21 cellular contexts compared by ENCODE assay signal in the genomic region with DNA sequence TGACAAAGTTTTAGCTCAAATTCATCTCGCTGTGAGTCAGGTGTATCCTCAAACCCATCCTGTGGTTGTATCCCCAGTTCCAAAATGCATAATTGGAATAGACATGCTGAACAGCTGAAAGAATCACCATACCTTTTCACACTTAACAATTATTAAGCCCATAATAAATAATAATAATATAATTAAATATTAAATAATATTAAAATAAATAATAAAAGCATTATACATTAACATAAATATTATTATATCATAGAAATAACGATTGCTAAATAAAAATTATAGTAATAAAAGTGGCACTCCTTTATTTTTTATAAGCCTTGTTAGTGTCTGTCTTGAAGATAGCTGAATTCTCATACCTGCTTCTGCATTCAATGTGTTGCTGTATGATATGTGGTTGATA.
DNase-seq lines count a peak whose midpoint lies in the region; ATAC-seq, FAIRE-seq and TF ChIP-seq lines count a peak whose summit lies in the region.
"Had no signal": no experiment of that assay in that cellular context is flagged by ENCODE, and none has a peak within 500 bp of the region (broad histone marks: within the 10 kb centered on the region; RNA-seq: fewer than 3 reads in every experiment).

No MANE protein-coding gene starts in this region.

- no peak overlapping the region for H3K27ac Mint-ChIP-seq in WTC11
- H3K27ac Mint-ChIP-seq: B cell; CD4-positive, alpha-beta T cell; CD8-positive, alpha-beta T cell had no signal

- DNase-seq in WTC11 (ENCODE audit: low spot score) (no peak), mesenchymal stem cell (no peak)
- DNase-seq in stimulated activated CD4-positive, alpha-beta T cell treated with anti-CD3 and anti-CD28 coated beads, Interleukin-2, amount 100 ng/mL, for 48 hours, result no peak
- DNase-seq: 8988T; AML-193; Caco-2; Calu3; CD4-positive, alpha-beta T cell; CD8-positive, alpha-beta T cell; DMS79 treated with DMSO at 0.1 percent for 48 hours; GDM1 had no signal

- H3K79me1 ChIP-seq in mesenchymal stem cell (replicated peaks; ENCODE audit: low read length, poor library complexity, severe bottlenecking), result no peaks in the 10 kb centered on the region

- CTCF ChIA-PET in WTC11 (lab: Charles Lee), result no interaction called here

- no peak overlapping the region for H3K27ac ChIP-seq in mesenchymal stem cell (ENCODE audit: low read length, poor library complexity, severe bottlenecking)
- H3K27ac ChIP-seq: A549; BLaER1 treated with 17β-estradiol and CSF1 and Interleukin-3, amounts not matched to agents 10 nM and 100 nM; C4-2B had no signal

- ATAC-seq in WTC11 (no peak), GM18907 (IDR thresholded peaks at IDR 0.05; ENCODE audit: unreplicated experiment) (no peak)
- ATAC-seq: A549; CD8-positive, alpha-beta T cell; GM12878 had no signal

- H3K9ac ChIP-seq in mesenchymal stem cell (ENCODE audit: low read length), result no peak overlapping the region
- H3K9ac ChIP-seq: BLaER1 treated with 17β-estradiol and CSF1 and Interleukin-3, amounts not matched to agents 10 nM and 100 nM had no signal

- TF ChIP-seq CTCF in WTC11 (IDR thresholded peaks at IDR 0.05), result no peak

- H4K91ac ChIP-seq in mesenchymal stem cell (ENCODE audit: low read length), result no peak overlapping the region

- POLR2A ChIA-PET in WTC11 (lab: Charles Lee), result no interaction called here

- no peaks in the 10 kb centered on the region for H3K27me3 ChIP-seq in mesenchymal stem cell (ENCODE audit: control insufficient read depth in 1 of 2, insufficient read depth in 1 of 2, low read length in 2 of 2)
- H3K27me3 ChIP-seq: BLaER1 treated with 17β-estradiol and CSF1 and Interleukin-3, amounts not matched to agents 10 nM and 100 nM had no signal

- no peaks in the 10 kb centered on the region for H3K27me3 Mint-ChIP-seq in WTC11 (ENCODE audit: low read depth)
- H3K27me3 Mint-ChIP-seq: B cell; CD4-positive, alpha-beta T cell had no signal

- H3K14ac ChIP-seq in mesenchymal stem cell (ENCODE audit: low read length in 2 of 2), result no peak overlapping the region

- H2AFZ ChIP-seq in mesenchymal stem cell (ENCODE audit: low read depth, low read length), result no peak overlapping the region

- H3K4me1 ChIP-seq in mesenchymal stem cell (ENCODE audit: control insufficient read depth, insufficient read depth, low read depth, low read length), result no peaks in the 10 kb centered on the region
- H3K4me1 ChIP-seq: A549, Caco-2 had no signal

- H4K8ac ChIP-seq in mesenchymal stem cell (ENCODE audit: low read length), result no peak overlapping the region

- no peak overlapping the region for H2BK5ac ChIP-seq in mesenchymal stem cell (ENCODE audit: low read depth, low read length, poor library complexity, severe bottlenecking)

- H3K36me3 Mint-ChIP-seq in WTC11, result peaks cover 3% of the 10 kb centered on the region; the same call in 1 of the 2 replicates
- H3K36me3 Mint-ChIP-seq: CD8-positive, alpha-beta T cell had no signal

- no peak overlapping the region for H3K4ac ChIP-seq in mesenchymal stem cell (ENCODE audit: low read depth in 1 of 2, low read length in 2 of 2)

- no peak overlapping the region for H2BK120ac ChIP-seq in mesenchymal stem cell (ENCODE audit: low read depth, low read length)

- peaks cover 27% of the 10 kb centered on the region for H3K9me3 Mint-ChIP-seq in WTC11
- H3K9me3 Mint-ChIP-seq: CD4-positive, alpha-beta T cell had no signal

- H3K9me3 ChIP-seq in mesenchymal stem cell (ENCODE audit: control insufficient read depth, low read length), result no peaks in the 10 kb centered on the region
- H3K9me3 ChIP-seq: A549; BLaER1 treated with 17β-estradiol and CSF1 and Interleukin-3, amounts not matched to agents 10 nM and 100 nM; Caco-2 had no signal

- H3K23ac ChIP-seq in mesenchymal stem cell (ENCODE audit: low read length in 2 of 2), result no peak overlapping the region

- peak; percentile 13 for FAIRE-seq in G401.6 (lab: Jason Lieb, UNC)
- FAIRE-seq: A549, GM12878, GM12892, GM18507, GM19239 had no signal

- peaks cover 4% of the 10 kb centered on the region; the same call in 1 of the 2 replicates for H3K4me1 Mint-ChIP-seq in WTC11

- H3K4me2 ChIP-seq in mesenchymal stem cell (ENCODE audit: low read length, poor library complexity, severe bottlenecking), result no peak overlapping the region
- H3K4me2 ChIP-seq: A549; BLaER1 treated with 17β-estradiol and CSF1 and Interleukin-3, amounts not matched to agents 10 nM and 100 nM had no signal

- H3K4me3 ChIP-seq in mesenchymal stem cell (ENCODE audit: insufficient read depth in 1 of 2, low read depth in 1 of 2, low read length in 2 of 2), result no peak overlapping the region
- H3K4me3 ChIP-seq: A549; BLaER1 treated with 17β-estradiol and CSF1 and Interleukin-3, amounts not matched to agents 10 nM and 100 nM; GM12878 had no signal

- no peak overlapping the region for H3K4me3 Mint-ChIP-seq in WTC11
- H3K4me3 Mint-ChIP-seq: B cell; CD4-positive, alpha-beta T cell; CD8-positive, alpha-beta T cell had no signal

- no peak overlapping the region for H2AK5ac ChIP-seq in mesenchymal stem cell (ENCODE audit: low read length, severe bottlenecking)

- no CpG with 5 or more reads among the region's 2 CpGs for WGBS in mesenchymal stem cell

- no peak overlapping the region for H3K18ac ChIP-seq in mesenchymal stem cell (ENCODE audit: low read depth in 1 of 2, low read length in 2 of 2)

- H2BK12ac ChIP-seq in mesenchymal stem cell (ENCODE audit: low read length in 2 of 2), result no peak overlapping the region

- no peaks in the 10 kb centered on the region for H3K36me3 ChIP-seq in mesenchymal stem cell (ENCODE audit: control insufficient read depth in 1 of 2, insufficient read depth in 2 of 2, low read depth in 1 of 2, low read length in 2 of 2)
- H3K36me3 ChIP-seq: BLaER1 treated with 17β-estradiol and CSF1 and Interleukin-3, amounts not matched to agents 10 nM and 100 nM had no signal

- H2BK15ac ChIP-seq in mesenchymal stem cell (ENCODE audit: low read depth, poor library complexity, severe bottlenecking), result no peak overlapping the region

TF ChIP-seq in WTC11, 78 proteins besides CTCF, POLR2A, EP300 and RAD21 (continues in another document):
- TF ChIP-seq, protein P1, sequence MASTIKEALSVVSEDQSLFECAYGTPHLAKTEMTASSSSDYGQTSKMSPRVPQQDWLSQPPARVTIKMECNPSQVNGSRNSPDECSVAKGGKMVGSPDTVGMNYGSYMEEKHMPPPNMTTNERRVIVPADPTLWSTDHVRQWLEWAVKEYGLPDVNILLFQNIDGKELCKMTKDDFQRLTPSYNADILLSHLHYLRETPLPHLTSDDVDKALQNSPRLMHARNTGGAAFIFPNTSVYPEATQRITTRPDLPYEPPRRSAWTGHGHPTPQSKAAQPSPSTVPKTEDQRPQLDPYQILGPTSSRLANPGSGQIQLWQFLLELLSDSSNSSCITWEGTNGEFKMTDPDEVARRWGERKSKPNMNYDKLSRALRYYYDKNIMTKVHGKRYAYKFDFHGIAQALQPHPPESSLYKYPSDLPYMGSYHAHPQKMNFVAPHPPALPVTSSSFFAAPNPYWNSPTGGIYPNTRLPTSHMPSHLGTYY (CRISPR knock-in tag; IDR thresholded peaks at IDR 0.05), result no peak
- TF ChIP-seq, protein P2, sequence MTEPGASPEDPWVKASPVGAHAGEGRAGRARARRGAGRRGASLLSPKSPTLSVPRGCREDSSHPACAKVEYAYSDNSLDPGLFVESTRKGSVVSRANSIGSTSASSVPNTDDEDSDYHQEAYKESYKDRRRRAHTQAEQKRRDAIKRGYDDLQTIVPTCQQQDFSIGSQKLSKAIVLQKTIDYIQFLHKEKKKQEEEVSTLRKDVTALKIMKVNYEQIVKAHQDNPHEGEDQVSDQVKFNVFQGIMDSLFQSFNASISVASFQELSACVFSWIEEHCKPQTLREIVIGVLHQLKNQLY (CRISPR knock-in tag; IDR thresholded peaks at IDR 0.05), result no peak
- TF ChIP-seq, protein P3, sequence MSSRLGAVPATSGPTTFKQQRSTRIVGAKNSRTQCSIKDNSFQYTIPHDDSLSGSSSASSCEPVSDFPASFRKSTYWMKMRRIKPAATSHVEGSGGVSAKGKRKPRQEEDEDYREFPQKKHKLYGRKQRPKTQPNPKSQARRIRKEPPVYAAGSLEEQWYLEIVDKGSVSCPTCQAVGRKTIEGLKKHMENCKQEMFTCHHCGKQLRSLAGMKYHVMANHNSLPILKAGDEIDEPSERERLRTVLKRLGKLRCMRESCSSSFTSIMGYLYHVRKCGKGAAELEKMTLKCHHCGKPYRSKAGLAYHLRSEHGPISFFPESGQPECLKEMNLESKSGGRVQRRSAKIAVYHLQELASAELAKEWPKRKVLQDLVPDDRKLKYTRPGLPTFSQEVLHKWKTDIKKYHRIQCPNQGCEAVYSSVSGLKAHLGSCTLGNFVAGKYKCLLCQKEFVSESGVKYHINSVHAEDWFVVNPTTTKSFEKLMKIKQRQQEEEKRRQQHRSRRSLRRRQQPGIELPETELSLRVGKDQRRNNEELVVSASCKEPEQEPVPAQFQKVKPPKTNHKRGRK (CRISPR knock-in tag; IDR thresholded peaks at IDR 0.05; ENCODE audit: borderline replicate concordance), result no peak
- TF ChIP-seq NR3C1 (CRISPR knock-in tag; conservative IDR thresholded peaks at IDR 0.05; ENCODE audit: low read depth) (no peak), MXD4 (CRISPR knock-in tag; IDR thresholded peaks at IDR 0.05; ENCODE audit: borderline replicate concordance) (no peak), HMGA2 (CRISPR knock-in tag; IDR thresholded peaks at IDR 0.05) (peak; percentile 95)
- TF ChIP-seq, protein P4, sequence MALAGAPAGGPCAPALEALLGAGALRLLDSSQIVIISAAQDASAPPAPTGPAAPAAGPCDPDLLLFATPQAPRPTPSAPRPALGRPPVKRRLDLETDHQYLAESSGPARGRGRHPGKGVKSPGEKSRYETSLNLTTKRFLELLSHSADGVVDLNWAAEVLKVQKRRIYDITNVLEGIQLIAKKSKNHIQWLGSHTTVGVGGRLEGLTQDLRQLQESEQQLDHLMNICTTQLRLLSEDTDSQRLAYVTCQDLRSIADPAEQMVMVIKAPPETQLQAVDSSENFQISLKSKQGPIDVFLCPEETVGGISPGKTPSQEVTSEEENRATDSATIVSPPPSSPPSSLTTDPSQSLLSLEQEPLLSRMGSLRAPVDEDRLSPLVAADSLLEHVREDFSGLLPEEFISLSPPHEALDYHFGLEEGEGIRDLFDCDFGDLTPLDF (CRISPR knock-in tag; IDR thresholded peaks at IDR 0.05), result no peak
